Comparison of ENCODE assay signal across 8 cellular contexts in genomic region chr2:111478844-111479458, GRCh38.
A peak's percentile ranks its signal among the peaks of the same experiment; 100 is the strongest.
DNase-seq lines count a peak whose midpoint lies in the region; ATAC-seq, FAIRE-seq and TF ChIP-seq lines count a peak whose summit lies in the region.
"Not testable (repeated sequence)": the region's sequence is repeated elsewhere in the genome, so short reads cannot be mapped to it uniquely, and the experiment has no call there.

No MANE protein-coding gene starts in this region.

- SMC1A ChIA-PET in GM12878 (lab: Charles Lee; ENCODE audit: uncharacterized antibody, unreplicated experiment): not testable (repeated sequence)

- not testable (repeated sequence) for TF ChIP-seq CTCF in DOHH2 (IDR thresholded peaks at IDR 0.05; ENCODE audit: low read depth, low read length, poor library complexity, severe bottlenecking); GM12878 (IDR thresholded peaks at IDR 0.05 in 2 of 3, conservative IDR thresholded peaks at IDR 0.05 in 1 of 3; ENCODE audit: control insufficient read depth in 2 of 3, extremely low read depth in 1 of 3, insufficient read depth in 1 of 3, low read depth in 3 of 3, low read length in 3 of 3)
- TF ChIP-seq CTCF in NB4 (IDR thresholded peaks at IDR 0.05; ENCODE audit: low read depth, low read length): peak; percentile 4

- not testable (repeated sequence) for H3K79me2 ChIP-seq in DOHH2 (ENCODE audit: control insufficient read depth, low read length); GM12878 (ENCODE audit: control insufficient read depth, insufficient read depth, low read length)

- H3K4me3 ChIP-seq in DOHH2 (ENCODE audit: low read length); H7 (ENCODE audit: insufficient read depth, low read depth, low read length); NB4 (ENCODE audit: low read depth, low read length); GM12878: not testable (repeated sequence)

- not testable (repeated sequence) for H3K36me3 Mint-ChIP-seq in stimulated activated effector memory CD8-positive, alpha-beta T cell treated with anti-CD3 and anti-CD28 coated beads, Interleukin-12 subunit alpha, Interleukin-12 subunit beta, amount 100 ng/mL, for 72 hours

- not testable (repeated sequence) for H3K9me3 Mint-ChIP-seq in stimulated activated effector memory CD8-positive, alpha-beta T cell treated with anti-CD3 and anti-CD28 coated beads, Interleukin-12 subunit alpha, Interleukin-12 subunit beta, amount 100 ng/mL, for 72 hours

- RAD21 ChIA-PET in GM12878 (lab: Charles Lee; ENCODE audit: unreplicated experiment): not testable (repeated sequence)

- peak overlapping the region; percentile 31; the same call in 1 of the 2 replicates for H3K4me2 ChIP-seq in DOHH2 (ENCODE audit: low read length)
- not testable (repeated sequence) for H3K4me2 ChIP-seq in GM12878 (ENCODE audit: control insufficient read depth, insufficient read depth)

- not testable (repeated sequence) for H3K27me3 ChIP-seq in DOHH2 (ENCODE audit: control insufficient read depth, low read length); H7 (ENCODE audit: control insufficient read depth, insufficient read depth, low read length); GM12878 (replicated peaks in 1 of 2; ENCODE audit: control insufficient read depth in 2 of 2, insufficient read depth in 2 of 2, low read length in 1 of 2)

- peaks cover 33% of the 10 kb centered on the region for H3K4me1 Mint-ChIP-seq in stimulated activated effector memory CD8-positive, alpha-beta T cell treated with anti-CD3 and anti-CD28 coated beads, Interleukin-12 subunit alpha, Interleukin-12 subunit beta, amount 100 ng/mL, for 72 hours

- peak overlapping the region; percentile 87 for H3K27ac Mint-ChIP-seq in stimulated activated effector memory CD8-positive, alpha-beta T cell treated with anti-CD3 and anti-CD28 coated beads, Interleukin-12 subunit alpha, Interleukin-12 subunit beta, amount 100 ng/mL, for 72 hours

- not testable (repeated sequence) for H3K9me2 ChIP-seq in DOHH2 (replicated peaks; ENCODE audit: control insufficient read depth, low read length)

- DNase-seq in H7 (peak; percentile 33), NB4 (ENCODE audit: low read depth) (peak; percentile 44), GM12878 (ENCODE audit: low read depth, low spot score) (peak; percentile 26)
- peak; percentile 71 for DNase-seq in activated CD8-positive, alpha-beta memory T cell treated with anti-CD3 and anti-CD28 coated beads, Interleukin-2, amount 50 U/mL, for 48 hours
- peak in 1 of 2 donors; percentile 69 for DNase-seq in stimulated activated effector memory CD8-positive, alpha-beta T cell treated with anti-CD3 and anti-CD28 coated beads, Interleukin-12 subunit alpha, Interleukin-12 subunit beta, amount 100 ng/mL, for 72 hours (ENCODE audit: low spot score in 2 of 2)

- WGBS in GM12878 (ENCODE audit: insufficient coverage, insufficient replicate concordance, low lambda C conversion rate, missing lambda C conversion rate): 13% methylated on average over 13 of the region's 16 CpGs

- H3K27ac ChIP-seq in DOHH2 (ENCODE audit: low read depth, low read length): 0 out of 2 replicates have a peak overlapping the region, but pooled peaks have one; percentile 24
- H3K27ac ChIP-seq in GM12878 (ENCODE audit: control insufficient read depth, insufficient read depth): not testable (repeated sequence)

- intact Hi-C loops in GM12878 (cut with micrococcal nuclease; ENCODE audit: unreplicated experiment): not testable (repeated sequence)

- ATAC-seq in GM19035 (IDR thresholded peaks at IDR 0.05; ENCODE audit: unreplicated experiment): peak; percentile 53
- ATAC-seq in HG03066 (IDR thresholded peaks at IDR 0.05; ENCODE audit: low read depth, unreplicated experiment): peak; percentile 45
- ATAC-seq in GM12878: peak; percentile 84
- ATAC-seq in stimulated activated effector memory CD8-positive, alpha-beta T cell treated with anti-CD3 and anti-CD28 coated beads, Interleukin-12 subunit alpha, Interleukin-12 subunit beta, amount 100 ng/mL, for 72 hours: peak; percentile 65

- not testable (repeated sequence) for H3K36me3 ChIP-seq in DOHH2 (ENCODE audit: control insufficient read depth, low read length); H7 (replicated peaks; ENCODE audit: control insufficient read depth, insufficient read depth, low read length); GM12878 (ENCODE audit: control insufficient read depth in 2 of 2, insufficient read depth in 2 of 2, low read length in 1 of 2)

- FAIRE-seq in GM12878 (lab: Jason Lieb, UNC): peak; percentile 92

- H4K20me1 ChIP-seq in DOHH2 (ENCODE audit: control insufficient read depth, insufficient read depth, low read depth, low read length); GM12878 (ENCODE audit: control insufficient read depth, insufficient read depth): not testable (repeated sequence)

- not testable (repeated sequence) for H3F3A ChIP-seq in DOHH2 (ENCODE audit: control insufficient read depth, insufficient read depth)

- BruUV-seq in GM12878 (replicated peaks; lab: Mats Ljungman, UMichigan): not testable (repeated sequence)

- not testable (repeated sequence) for TF ChIP-seq RAD21 in GM12878 (IDR thresholded peaks at IDR 0.05; ENCODE audit: insufficient read depth, low read depth, low read length)

- not testable (repeated sequence) for TF ChIP-seq EP300 in GM12878 (IDR thresholded peaks at IDR 0.05; ENCODE audit: borderline replicate concordance in 1 of 2, control insufficient read depth in 1 of 2, low read depth in 2 of 2, low read length in 2 of 2)

- not testable (repeated sequence) for TF ChIP-seq POLR2A in NB4 (IDR thresholded peaks at IDR 0.05; ENCODE audit: extremely low read depth, insufficient read length); GM12878 (IDR thresholded peaks at IDR 0.05; ENCODE audit: low read depth, low read length)

- H2AFZ ChIP-seq in GM12878 (ENCODE audit: control insufficient read depth, low read depth, low read length): not testable (repeated sequence)

- POLR2A ChIA-PET in GM12878 (lab: Charles Lee): not testable (repeated sequence)

- not testable (repeated sequence) for H3K9me3 ChIP-seq in DOHH2 (ENCODE audit: control insufficient read depth, insufficient read depth, low read length); GM12878 (replicated peaks; ENCODE audit: control insufficient read depth, insufficient read depth, low read length)

- not testable (repeated sequence) for H3K9ac ChIP-seq in GM12878 (ENCODE audit: control insufficient read depth, insufficient read depth, low read length)

- in situ Hi-C loops in GM12878 (cut with MboI): loop anchor here (25.0 kb wide), 1 partner anchor 233 kb away; no protein-coding TSS in a partner anchor

- peak overlapping the region; percentile 55 for H3K4me3 Mint-ChIP-seq in stimulated activated effector memory CD8-positive, alpha-beta T cell treated with anti-CD3 and anti-CD28 coated beads, Interleukin-12 subunit alpha, Interleukin-12 subunit beta, amount 100 ng/mL, for 72 hours

- H3K4me1 ChIP-seq in DOHH2 (ENCODE audit: control insufficient read depth, low read length): peaks cover 50% of the 10 kb centered on the region
- H3K4me1 ChIP-seq in GM12878 (ENCODE audit: control insufficient read depth, insufficient read depth, low read length): not testable (repeated sequence)

- CTCF ChIA-PET in GM12878 (lab: Yijun Ruan, JAX): not testable (repeated sequence)

TF ChIP-seq in GM12878, 131 proteins besides CTCF, POLR2A, EP300 and RAD21:
- TF ChIP-seq MEF2A (IDR thresholded peaks at IDR 0.05; ENCODE audit: insufficient read depth, low read depth, low read length) (0 out of 2 replicates have a peak, but pooled peaks have one; percentile 31), RUNX3 (IDR thresholded peaks at IDR 0.05; ENCODE audit: low read length) (peak; percentile 52), BCL11A (IDR thresholded peaks at IDR 0.05; ENCODE audit: low read depth, low read length) (0 out of 2 replicates have a peak, but pooled peaks have one; percentile 14), JUNB (IDR thresholded peaks at IDR 0.05) (0 out of 2 replicates have a peak, but pooled peaks have one; percentile 11), TCF12 (IDR thresholded peaks at IDR 0.05; ENCODE audit: low read depth, low read length) (0 out of 2 replicates have a peak, but pooled peaks have one; percentile 34)
